ENCODE assay signal across 9 cellular contexts in the genomic region with DNA sequence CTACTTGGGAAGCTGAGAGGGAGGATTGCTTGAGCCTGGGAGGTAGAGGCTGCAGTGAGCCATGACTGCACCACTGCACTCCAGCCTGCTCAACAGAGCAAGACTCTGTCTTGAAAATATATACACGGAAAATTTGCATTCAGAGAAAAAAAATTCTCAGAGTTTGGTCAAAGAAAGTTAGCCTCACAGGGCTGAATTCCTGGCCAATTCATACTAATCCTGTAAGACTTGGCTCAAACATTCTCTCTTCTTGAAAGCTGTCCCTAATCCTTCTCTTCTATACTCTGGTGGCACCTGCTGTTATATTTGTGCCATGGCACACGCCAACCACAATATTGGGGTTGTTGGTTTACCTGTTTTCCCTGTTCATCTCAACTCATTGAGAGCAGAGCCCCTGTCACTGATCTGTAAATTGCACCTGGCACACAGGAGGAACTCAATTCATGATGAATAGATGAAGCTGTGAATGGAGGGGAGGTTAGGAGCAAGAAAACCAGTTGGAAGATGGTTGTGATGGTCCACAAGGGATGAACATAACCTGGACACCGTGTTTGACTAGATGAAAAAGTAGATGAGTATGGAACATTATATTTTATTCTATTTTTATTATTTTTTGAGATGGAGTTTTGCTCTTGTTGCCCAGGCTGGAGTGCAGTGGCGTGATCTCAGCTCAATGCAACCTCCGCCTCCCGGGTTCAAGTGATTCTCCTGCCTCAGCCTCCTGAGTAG. TPM values are rescaled to one million over a fixed set of nuclear protein-coding genes. Genes with fewer than 3 reads are reported as not detected.
DNase-seq lines count a peak whose midpoint lies in the region; ATAC-seq and TF ChIP-seq lines count a peak whose summit lies in the region.
"Had no signal": no experiment of that assay in that cellular context is flagged by ENCODE, and none has a peak within 500 bp of the region (broad histone marks: within the 10 kb centered on the region; RNA-seq: fewer than 3 reads in every experiment).

No MANE protein-coding gene starts in this region.

- CTCF ChIA-PET in GM10248 (lab: Yijun Ruan, JAX): interaction anchor here (0.7 to 2.8 kb wide), 6 partner anchors 11 to 176 kb away, joined by 3 to 16 read pairs (median 4); no protein-coding TSS in a partner anchor

- ATAC-seq in HG03097 (IDR thresholded peaks at IDR 0.05; ENCODE audit: low FRiP score, unreplicated experiment): no peak

- POLR2A ChIA-PET in GM10248 (lab: Yijun Ruan, JAX): no interaction called here

- no peak overlapping the region for H3K4me3 ChIP-seq in Jurkat, Clone E6-1 (ENCODE audit: low read length)
- H3K4me3 ChIP-seq: SJCRH30 had no signal

- DNase-seq in GM10248 (ENCODE audit: extremely low spot score): peak; percentile 26
- peak; percentile 14 for DNase-seq in Jurkat, Clone E6-1 (ENCODE audit: low read depth, low spot score)
- peak; percentile 55 for DNase-seq in RKO (ENCODE audit: low spot score)
- peak; percentile 24 for DNase-seq in glomerular visceral epithelial cell (ENCODE audit: extremely low spot score)
- DNase-seq in GM19240 (ENCODE audit: insufficient read length, low spot score): no peak
- DNase-seq in KG1 (lab: John Stamatoyannopoulos, UW): no peak
- no peak for DNase-seq in cerebellum (ENCODE audit: low spot score)

- TF ChIP-seq CTCF in GM10248 (IDR thresholded peaks at IDR 0.05; ENCODE audit: control extremely low read depth, extremely low read depth, low read depth, missing control alignments): peak; percentile 40

RNA-seq across cellular contexts. Expression of a gene that starts 36.8 kb away (rescaled TPM):
- 12.5 TPM for polyA plus RNA-seq in Jurkat, Clone E6-1 (2012; ENCODE audit: insufficient read depth, insufficient read length)
- total RNA-seq in cerebellum: 12.0 TPM

RNA-seq across cellular contexts. Expression of a gene that starts 40.7 kb away (rescaled TPM):
- 46.1 TPM for polyA plus RNA-seq in Jurkat, Clone E6-1 (2012; ENCODE audit: insufficient read depth, insufficient read length)
- 38.4 TPM for total RNA-seq in cerebellum

Comparison
In these comparisons a context has a peak if more than half of its experiments do, and no peak if none do; other contexts are left out.
1. DNase-seq: peak in GM10248 (single experiment), Jurkat, Clone E6-1 (single experiment), RKO (single experiment) and glomerular visceral epithelial cell (single experiment); none in GM19240 (single experiment), KG1 (single experiment) and cerebellum (single experiment).